8 cellular contexts compared by ENCODE assay signal in genomic region chr16:21599158-21599993, GRCh38. TPM values are rescaled to one million over a fixed set of nuclear protein-coding genes. Genes with fewer than 3 reads are reported as not detected.
DNase-seq lines count a peak whose midpoint lies in the region; ATAC-seq, FAIRE-seq and TF ChIP-seq lines count a peak whose summit lies in the region.

Gene METTL9 (plus strand): TSS chr16:21599577. CDS start chr16:21599734, 157 bp downstream.

- POLR2A ChIA-PET in A549 (lab: Yijun Ruan, JAX) = interaction anchor here (0.6 kb wide), 1 partner anchor 1898 kb away, joined by 4 read pairs; no protein-coding TSS in a partner anchor

- peaks cover 20% of the 10 kb centered on the region for H3K4me1 ChIP-seq in A549
- no peaks in the 10 kb centered on the region for H3K4me1 ChIP-seq in breast epithelium

- no peaks in the 10 kb centered on the region for H3K27me3 ChIP-seq in breast epithelium

- CTCF ChIA-PET in A549 (lab: Yijun Ruan, JAX) = interaction anchor here (1.4 to 3.5 kb wide), 2 partner anchors 14 to 15 kb away, joined by 3 to 13 read pairs; no protein-coding TSS in a partner anchor

- no peaks in the 10 kb centered on the region for H3K36me3 ChIP-seq in breast epithelium

- no peaks in the 10 kb centered on the region for H3K9me3 ChIP-seq in A549
- no peaks in the 10 kb centered on the region for H3K9me3 ChIP-seq in breast epithelium
- no peaks in the 10 kb centered on the region for H3K9me3 ChIP-seq in iPS-18c (ENCODE audit: control insufficient read depth, insufficient read depth, low read length)

- peak within 1 kb of the TSS; percentile 95 to 98 for H3K27ac ChIP-seq in A549
- peak within 1 kb of the TSS; percentile 83 for H3K27ac ChIP-seq in VCaP
- H3K27ac ChIP-seq in breast epithelium = peak within 1 kb of the TSS; percentile 95 to 96
- peak within 1 kb of the TSS; percentile 87 to 99 (median 96) for H3K27ac ChIP-seq in skin epidermis

- intact Hi-C loops in breast epithelium (cut with DNase I; ENCODE audit: low total_unique reads) = no loop called here

- no peak for FAIRE-seq in A549 (lab: Jason Lieb, UNC)

- DNase-seq in A549 (ENCODE audit: low read depth in 1 of 2, low spot score in 1 of 2) (peak; percentile 87 to 95), NCI-H2171 treated with DMSO at 0.1 percent for 48 hours (lab: John Stamatoyannopoulos, UW) (peak; percentile 88), breast epithelium (ENCODE audit: low spot score in 2 of 2) (peak; percentile 90 to 93)

- H3K4me3 ChIP-seq in A549 (peak within 1 kb of the TSS; percentile 84), breast epithelium (peak within 1 kb of the TSS; percentile 63 to 93 (median 81)), iPS-18c (ENCODE audit: insufficient read depth, low read depth, low read length) (peak within 1 kb of the TSS; percentile 92), skin epidermis (peak within 1 kb of the TSS; percentile 65 to 92 (median 87))

- TF ChIP-seq POLR2A in A549 (IDR thresholded peaks at IDR 0.05; ENCODE audit: low read length) (peak; percentile 71), breast epithelium (IDR thresholded peaks at IDR 0.05) (peak; percentile 64)

- TF ChIP-seq CTCF in A549 (IDR thresholded peaks at IDR 0.05) = no peak
- no peak for TF ChIP-seq CTCF in VCaP (conservative IDR thresholded peaks at IDR 0.05)
- no peak for TF ChIP-seq CTCF in breast epithelium (IDR thresholded peaks at IDR 0.05)

- no peak for TF ChIP-seq RAD21 in A549 (conservative IDR thresholded peaks at IDR 0.05 in 1 of 2, IDR thresholded peaks at IDR 0.05 in 1 of 2)

- peak within 1 kb of the TSS; percentile 97 for H3K4me2 ChIP-seq in A549

- peak; percentile 96 to 98 for ATAC-seq in A549
- ATAC-seq in GM18867 (IDR thresholded peaks at IDR 0.05; ENCODE audit: unreplicated experiment) = peak; percentile 92
- peak; percentile 86 for ATAC-seq in HG03103 (IDR thresholded peaks at IDR 0.05; ENCODE audit: low read depth, unreplicated experiment)

- 1% methylated on average over 40 of the region's 93 CpGs for WGBS in A549 (ENCODE audit: missing lambda C conversion rate)

- TF ChIP-seq EP300 in A549 (IDR thresholded peaks at IDR 0.05) = no peak

TF ChIP-seq in A549, 52 proteins besides CTCF, POLR2A, EP300 and RAD21 (continues in another document):
- no peak for TF ChIP-seq TFCP2L1 (CRISPR knock-in tag; IDR thresholded peaks at IDR 0.05)
- no peak for TF ChIP-seq ZNF302 (CRISPR knock-in tag; IDR thresholded peaks at IDR 0.05)
- TF ChIP-seq EHMT2 (IDR thresholded peaks at IDR 0.05; ENCODE audit: low read depth) = no peak
- no peak for TF ChIP-seq BHLHE40 (IDR thresholded peaks at IDR 0.05; ENCODE audit: low read depth, low read length)
- 0 out of 2 replicates have a peak, but pooled peaks have one; percentile 35 for TF ChIP-seq ELK1 (IDR thresholded peaks at IDR 0.05; ENCODE audit: low read depth, low read length)
- TF ChIP-seq NPAS2 (CRISPR knock-in tag; IDR thresholded peaks at IDR 0.05; ENCODE audit: borderline replicate concordance) = no peak
- TF ChIP-seq HOXB5 (CRISPR knock-in tag; IDR thresholded peaks at IDR 0.05) = no peak
- TF ChIP-seq RFX5 (IDR thresholded peaks at IDR 0.05) = peak; percentile 54; the same call in 1 of the 2 replicates
- no peak for TF ChIP-seq NFE2L2 (conservative IDR thresholded peaks at IDR 0.05; ENCODE audit: low read length)
- TF ChIP-seq FOSL2 (IDR thresholded peaks at IDR 0.05) = 0 out of 2 replicates have a peak, but pooled peaks have one; percentile 7
- TF ChIP-seq FOSL2 (CRISPR knock-in tag; IDR thresholded peaks at IDR 0.05) = peak; percentile 8; the same call in 1 of the 2 replicates
- no peak for TF ChIP-seq REST (IDR thresholded peaks at IDR 0.05)
- TF ChIP-seq NR3C1 (IDR thresholded peaks at IDR 0.05) = no peak
- TF ChIP-seq CBX8 (IDR thresholded peaks at IDR 0.05) = no peak
- peak; percentile 67 for TF ChIP-seq BCL3 (IDR thresholded peaks at IDR 0.05)
- TF ChIP-seq HEYL (CRISPR knock-in tag; IDR thresholded peaks at IDR 0.05) = no peak
- TF ChIP-seq USF2 (IDR thresholded peaks at IDR 0.05) = no peak
- TF ChIP-seq MYC (IDR thresholded peaks at IDR 0.05; ENCODE audit: borderline replicate concordance, low read length) = 0 out of 2 replicates have a peak, but pooled peaks have one; percentile 44
- TF ChIP-seq ZFP36 (IDR thresholded peaks at IDR 0.05; ENCODE audit: borderline replicate concordance, partially characterized antibody) = no peak
- TF ChIP-seq MAFK (IDR thresholded peaks at IDR 0.05; ENCODE audit: partially characterized antibody) = no peak
- no peak for TF ChIP-seq FOSB (CRISPR knock-in tag; IDR thresholded peaks at IDR 0.05)
- no peak for TF ChIP-seq ESRRA (IDR thresholded peaks at IDR 0.05; ENCODE audit: borderline replicate concordance, low read length)
- TF ChIP-seq ZSCAN20 (CRISPR knock-in tag; IDR thresholded peaks at IDR 0.05) = no peak
- no peak for TF ChIP-seq CHD4 (IDR thresholded peaks at IDR 0.05; ENCODE audit: borderline replicate concordance)
- TF ChIP-seq GATA3 (IDR thresholded peaks at IDR 0.05; ENCODE audit: borderline replicate concordance) = peak; percentile 29; the same call in 1 of the 2 replicates
- TF ChIP-seq MAZ (IDR thresholded peaks at IDR 0.05; ENCODE audit: borderline replicate concordance, low read depth, low read length) = peak; percentile 80; the same call in 1 of the 2 replicates
- no peak for TF ChIP-seq RCOR1 (IDR thresholded peaks at IDR 0.05; ENCODE audit: low read depth, low read length)
- no peak for TF ChIP-seq HDAC2 (IDR thresholded peaks at IDR 0.05)

RNA-seq across cellular contexts. Expression of gene METTL9, which starts in this region (rescaled TPM):
- polyA plus RNA-seq in A549 (2011; rRNA removed) (110 and 124 TPM in 2 replicates), A549 (2017; fragmentation: RNase III; extraction: RNeasy Plus Mini Kit Qiagen cat#74134 plus additional on column Dnase treatment) (69.1 to 72.2 TPM (median 69.5 TPM) in 3 replicates)
- 40.2 and 52.6 TPM in 2 replicates for polyA plus RNA-seq in A549 (2012; cell fraction: cytosol; rRNA removed)
- 16.7 and 21.9 TPM in 2 replicates for polyA plus RNA-seq in A549 (2012; cell fraction: nucleus; rRNA removed)
- 23.9 and 28.4 TPM in 2 replicates for polyA minus RNA-seq in A549 (2011; rRNA and poly(A)+ RNA removed)
- 100 to 1,000 TPM; 121 to 162 (median 136) TPM for total RNA-seq in breast epithelium

Comparison
In these comparisons a context has a peak if more than half of its experiments do, and no peak if none do; other contexts are left out.
1. Peak in every context shown above with its lines: DNase-seq, ATAC-seq, H3K4me3 ChIP-seq and H3K27ac ChIP-seq.